ENCODE assay signal across 16 cellular contexts in the genomic region with DNA sequence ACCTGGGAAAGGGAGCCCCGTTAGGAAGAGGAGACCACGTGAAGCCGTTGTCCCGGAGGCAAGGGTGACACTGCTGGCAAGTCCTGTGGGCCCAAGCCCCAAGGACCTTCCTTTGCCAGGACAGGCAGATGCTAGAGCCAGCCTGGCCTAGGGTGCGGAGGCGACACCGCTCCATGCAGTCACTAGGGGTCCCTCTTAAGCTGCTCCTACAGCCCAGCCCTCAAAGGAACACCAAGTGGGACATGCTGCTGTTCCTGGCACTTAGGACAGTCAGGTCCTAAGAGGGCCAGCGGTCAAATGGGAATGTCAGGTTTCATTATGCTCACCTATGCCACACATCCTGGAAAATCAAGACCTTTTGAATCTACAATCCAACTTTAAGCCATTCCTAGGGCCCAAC. TPM values are rescaled to one million over a fixed set of nuclear protein-coding genes. Genes with fewer than 3 reads are reported as not detected.
A peak's percentile ranks its signal among the peaks of the same experiment; 100 is the strongest.
DNase-seq lines count a peak whose midpoint lies in the region; ATAC-seq and TF ChIP-seq lines count a peak whose summit lies in the region.
"Had no signal": no experiment of that assay in that cellular context is flagged by ENCODE, and none has a peak within 500 bp of the region (broad histone marks: within the 10 kb centered on the region; RNA-seq: fewer than 3 reads in every experiment).

No MANE protein-coding gene starts in this region.

- intact Hi-C loops in PC-3 (cut with micrococcal nuclease) = no loop called here

- H3F3A ChIP-seq in PC-3 (ENCODE audit: low read length, unreplicated experiment) = no peaks in the 10 kb centered on the region

- H3K36me3 ChIP-seq in HEK293 (ENCODE audit: control insufficient read depth in 2 of 2, insufficient read depth in 1 of 2, low read length in 2 of 2) = no peaks in the 10 kb centered on the region
- no peaks in the 10 kb centered on the region for H3K36me3 ChIP-seq in PC-3 (ENCODE audit: low read depth, low read length)
- H3K36me3 ChIP-seq: BLaER1, breast epithelium, esophagus muscularis mucosa had no signal

- no peak overlapping the region for H3K9ac ChIP-seq in PC-3 (ENCODE audit: low read length)
- H3K9ac ChIP-seq: BLaER1 had no signal

- H3K4me1 ChIP-seq in HEK293 (ENCODE audit: control insufficient read depth, insufficient read depth, low read length) (no peaks in the 10 kb centered on the region), PC-3 (ENCODE audit: insufficient read depth, low read length) (peaks cover 3% of the 10 kb centered on the region; the same call in 1 of the 2 replicates)
- H3K4me1 ChIP-seq: breast epithelium, esophagus muscularis mucosa had no signal

- H3K4me3 ChIP-seq in HEK293 (ENCODE audit: low read depth, low read length) = no peak overlapping the region
- H3K4me3 ChIP-seq in PC-3 (ENCODE audit: low read length) = no peak overlapping the region
- H3K4me3 ChIP-seq: BLaER1, breast epithelium, esophagus muscularis mucosa had no signal

- no peak for ATAC-seq in PC-3
- ATAC-seq: stimulated activated memory B cell treated with anti-CD40 and anti-IgM and Interleukin-4, amounts not matched to agents 10 μg/mL and 1 μg/mL and 100 μg/mL, for 72 hours had no signal

- POLR2A ChIA-PET in HEK293 (lab: Yijun Ruan, JAX) (no interaction called here), PC-3 (lab: Charles Lee; ENCODE audit: unreplicated experiment) (no interaction called here)

- CTCF ChIA-PET in HEK293 (lab: Yijun Ruan, JAX) = interaction anchor here (0.5 to 0.8 kb wide), 2 partner anchors 21 to 310 kb away, joined by 3 read pairs; no protein-coding TSS in a partner anchor
- CTCF ChIA-PET in PC-3 (lab: Charles Lee) = no interaction called here

- no peaks in the 10 kb centered on the region for H3K9me2 ChIP-seq in PC-3 (replicated peaks; ENCODE audit: low read length)

- H2AFZ ChIP-seq in PC-3 (ENCODE audit: low read length) = no peak overlapping the region

- no peaks in the 10 kb centered on the region for H4K20me1 ChIP-seq in PC-3 (ENCODE audit: low read length)
- H4K20me1 ChIP-seq: BLaER1 had no signal

- H3K27ac ChIP-seq in HEK293 (ENCODE audit: extremely low read depth, low read depth, low read length) (no peak overlapping the region), PC-3 (ENCODE audit: low read length) (no peak overlapping the region)
- H3K27ac ChIP-seq: BLaER1, breast epithelium, esophagus muscularis mucosa had no signal

- H3K4me2 ChIP-seq in PC-3 (ENCODE audit: low read length) = no peak overlapping the region
- H3K4me2 ChIP-seq: BLaER1 had no signal

- BruUV-seq in PC-3 (replicated peaks; lab: Mats Ljungman, UMichigan) = no TSS peak

- no peaks in the 10 kb centered on the region for H3K79me2 ChIP-seq in PC-3 (ENCODE audit: low read length)

- no peaks in the 10 kb centered on the region for H3K9me3 ChIP-seq in HEK293 (ENCODE audit: control insufficient read depth, insufficient read depth, low read depth, low read length)
- H3K9me3 ChIP-seq in PC-3 (ENCODE audit: low read length) = no peaks in the 10 kb centered on the region
- H3K9me3 ChIP-seq: breast epithelium had no signal

- TF ChIP-seq CTCF in HEK293 (tag by site-specific recombination; IDR thresholded peaks at IDR 0.05) (no peak), PC-3 (conservative IDR thresholded peaks at IDR 0.05; ENCODE audit: low read depth, low read length) (peak; percentile 41; the same call in 1 of the 2 replicates)

- DNase-seq in D341Med (ENCODE audit: low spot score) = peak; percentile 61
- DNase-seq in PC-3 = peak; percentile 19
- DNase-seq in islet precursor cell = peak; percentile 76
- DNase-seq in GM19240 (ENCODE audit: insufficient read length, low spot score) = no peak
- no peak for DNase-seq in activated CD8-positive, alpha-beta memory T cell treated with anti-CD3 and anti-CD28 coated beads for 24 hours
- DNase-seq in NCI-H1105 (lab: John Stamatoyannopoulos, UW) = no peak
- no peak for DNase-seq in NK-92 (lab: John Stamatoyannopoulos, UW; ENCODE audit: unreplicated experiment)
- DNase-seq: activated CD4-positive, alpha-beta T cell treated with anti-CD3 and anti-CD28 coated beads, Interleukin-2, amount 50 U/mL, for 4 hours; activated effector memory CD4-positive, alpha-beta T cell treated with Interleukin-2 at 50 U/mL for 16 hours; NCI-H1436 treated with DMSO at 0.1 percent for 48 hours; NCI-H774 had no signal

- H3K27me3 ChIP-seq in PC-3 (ENCODE audit: low read length) = no peaks in the 10 kb centered on the region
- H3K27me3 ChIP-seq: BLaER1, breast epithelium had no signal

TF ChIP-seq in HEK293, 187 proteins besides CTCF, POLR2A, EP300 and RAD21:
- TF ChIP-seq ZBTB6 (tag by site-specific recombination; IDR thresholded peaks at IDR 0.05) (0 out of 2 replicates have a peak, but pooled peaks have one; percentile 31), PATZ1 (tag by site-specific recombination; IDR thresholded peaks at IDR 0.05) (no peak), ZEB2 (tag by site-specific recombination; IDR thresholded peaks at IDR 0.05) (no peak), ZBTB17 (tag by site-specific recombination; IDR thresholded peaks at IDR 0.05) (no peak)

RNA-seq across cellular contexts. Expression of gene RPN1, which starts 59.7 kb away (rescaled TPM):
- total RNA-seq in PC-3 (2014; rRNA removed) = 262 and 270 TPM in 2 replicates

Comparison
In these comparisons a context has a peak if more than half of its experiments do, and no peak if none do; other contexts are left out.
1. DNase-seq: peak in D341Med (single experiment), PC-3 (single experiment) and islet precursor cell (single experiment); none in GM19240 (single experiment), activated CD8-positive, alpha-beta memory T cell treated with anti-CD3 and anti-CD28 coated beads for 24 hours (single experiment), NCI-H1105 (single experiment) and NK-92 (single experiment).